ENCODE assay signal across 9 cellular contexts in genomic region chr6:141552463-141552862, GRCh38.
DNase-seq lines count a peak whose midpoint lies in the region; ATAC-seq lines count a peak whose summit lies in the region.
"Had no signal": no experiment of that assay in that cellular context is flagged by ENCODE, and none has a peak within 500 bp of the region (broad histone marks: within the 10 kb centered on the region; RNA-seq: fewer than 3 reads in every experiment).

No MANE protein-coding gene starts in this region.

- peak; percentile 69 for ATAC-seq in GM21526 (IDR thresholded peaks at IDR 0.05; ENCODE audit: low FRiP score, unreplicated experiment)
- peak; percentile 55 for ATAC-seq in memory B cell (ENCODE audit: low read depth)

- H3K4me1 Mint-ChIP-seq in memory B cell, result peaks cover 12% of the 10 kb centered on the region

- H3K27me3 Mint-ChIP-seq in memory B cell, result peaks cover 6% of the 10 kb centered on the region
- H3K27me3 Mint-ChIP-seq: dendritic cell treated with granulocyte-macrophage colony-stimulating factor and Interleukin-4, amounts not matched to agents 40 ng/mL and 50 ng/mL, for 4 days had no signal

- no peak overlapping the region for H3K4me3 Mint-ChIP-seq in memory B cell
- H3K4me3 Mint-ChIP-seq: dendritic cell treated with granulocyte-macrophage colony-stimulating factor and Interleukin-4, amounts not matched to agents 40 ng/mL and 50 ng/mL, for 4 days had no signal

- H3K27ac Mint-ChIP-seq in memory B cell, result no peak overlapping the region
- H3K27ac Mint-ChIP-seq: dendritic cell treated with granulocyte-macrophage colony-stimulating factor and Interleukin-4, amounts not matched to agents 40 ng/mL and 50 ng/mL, for 4 days had no signal

- peaks cover 7% of the 10 kb centered on the region for H3K9me3 Mint-ChIP-seq in memory B cell

- peaks cover 4% of the 10 kb centered on the region for H3K36me3 Mint-ChIP-seq in memory B cell

- peak; percentile 98 for DNase-seq in DMS79 (lab: John Stamatoyannopoulos, UW)
- DNase-seq in HS-5 (ENCODE audit: low read depth), result peak; percentile 13
- peak; percentile 95 for DNase-seq in SHP77 treated with DMSO at 0.1 percent for 48 hours (lab: John Stamatoyannopoulos, UW)
- DNase-seq in memory B cell (ENCODE audit: low spot score in 2 of 2), result peak in 1 of 2 donors; percentile 11
- no peak for DNase-seq in NK-92 treated with Interleukin-12 subunit alpha and Interleukin-12 subunit beta, amount 100 ng/mL, for 24 hours (lab: John Stamatoyannopoulos, UW)
- DNase-seq in activated CD4-positive, alpha-beta T cell treated with anti-CD3 and anti-CD28 coated beads for 1 hour, result no peak
- no peak for DNase-seq in SK-N-DZ (ENCODE audit: low spot score)

Comparison
In these comparisons a context has a peak if more than half of its experiments do, and no peak if none do; other contexts are left out.
1. DNase-seq: peak in DMS79 (single experiment), HS-5 (single experiment) and SHP77 treated with DMSO at 0.1 percent for 48 hours (single experiment); none in NK-92 treated with Interleukin-12 subunit alpha and Interleukin-12 subunit beta, amount 100 ng/mL, for 24 hours (single experiment), activated CD4-positive, alpha-beta T cell treated with anti-CD3 and anti-CD28 coated beads for 1 hour (single experiment) and SK-N-DZ (single experiment).